ENCODE assay signal across 18 cellular contexts in the genomic region with DNA sequence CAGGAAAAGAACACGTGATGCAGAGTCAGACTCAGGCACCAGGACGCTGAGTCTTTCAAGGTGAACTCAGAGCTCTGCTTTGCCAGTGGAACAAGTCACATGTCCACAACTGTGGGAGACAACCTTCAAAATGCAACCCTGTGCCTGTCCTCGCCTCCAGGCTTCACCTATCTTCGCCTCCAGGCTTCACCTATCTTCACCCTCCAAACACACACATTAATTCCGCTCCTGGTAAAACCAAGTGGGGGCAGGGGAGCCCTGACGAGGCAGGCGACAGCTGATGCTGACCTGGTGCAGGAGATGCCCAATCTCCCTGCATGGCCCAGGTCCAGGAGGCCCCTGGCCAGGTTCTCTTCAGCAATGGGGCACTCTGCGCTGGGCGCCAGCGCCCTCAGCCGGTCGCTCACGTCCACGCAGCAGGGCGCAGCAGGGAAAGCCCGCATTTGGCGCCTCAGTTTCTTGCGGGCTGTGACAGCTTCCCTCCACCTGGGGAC.
"Had no signal": no experiment of that assay in that cellular context is flagged by ENCODE, and none has a peak within 500 bp of the region (broad histone marks: within the 10 kb centered on the region; RNA-seq: fewer than 3 reads in every experiment).

No MANE protein-coding gene starts in this region.

- H3K4me1 Mint-ChIP-seq: brain had no signal

- H3K9me3 Mint-ChIP-seq: activated naive CD8-positive, alpha-beta T cell treated with anti-CD3 and anti-CD28 coated beads for 36 hours; activated T-cell treated with anti-CD3 and anti-CD28 coated beads, Interleukin-2, amount 50 U/mL, for 24 hours; brain; immature natural killer cell; neural crest cell had no signal

- DNase-seq: activated CD4-positive, alpha-beta T cell treated with anti-CD3 and anti-CD28 coated beads, Interleukin-2, amount 50 U/mL, for 4 hours; activated CD4-positive, CD25-positive, alpha-beta regulatory T cell treated with anti-CD3 and anti-CD28 coated beads, Interleukin-2, amount 50 U/mL, for 72 hours; activated effector memory CD4-positive, alpha-beta T cell treated with anti-CD3 and anti-CD28 coated beads, Interleukin-2, amount 50 U/mL, for 16 hours; activated naive CD8-positive, alpha-beta T cell treated with anti-CD3 and anti-CD28 coated beads for 36 hours; activated T-cell treated with anti-CD3 and anti-CD28 coated beads, Interleukin-2, amount 50 U/mL, for 24 hours; cortex of kidney; effector CD4-positive, alpha-beta T cell; foreskin fibroblast; immature natural killer cell; midbrain; stimulated activated CD4-positive, alpha-beta T cell treated with anti-CD3 and anti-CD28 coated beads, Interleukin-12 subunit alpha, Interleukin-12 subunit beta, amount 100 ng/mL, for 4 hours; T-helper 9 cell had no signal

- H3K27me3 Mint-ChIP-seq: activated naive CD8-positive, alpha-beta T cell treated with anti-CD3 and anti-CD28 coated beads for 36 hours; activated T-cell treated with anti-CD3 and anti-CD28 coated beads, Interleukin-2, amount 50 U/mL, for 24 hours; stimulated activated memory B cell treated with anti-CD40 and anti-IgM and Interleukin-4, amounts not matched to agents 10 μg/mL and 1 μg/mL and 100 μg/mL, for 72 hours had no signal

- ATAC-seq: stimulated activated memory B cell treated with anti-CD40 and anti-IgM and Interleukin-4, amounts not matched to agents 10 μg/mL and 1 μg/mL and 100 μg/mL, for 72 hours had no signal

- H3K4me3 ChIP-seq: lung, pancreas, tibial nerve had no signal

- H3K4me3 Mint-ChIP-seq: activated naive CD8-positive, alpha-beta T cell treated with anti-CD3 and anti-CD28 coated beads for 36 hours; activated T-cell treated with anti-CD3 and anti-CD28 coated beads, Interleukin-2, amount 50 U/mL, for 24 hours; brain; immature natural killer cell; neural crest cell; stimulated activated memory B cell treated with anti-CD40 and anti-IgM and Interleukin-4, amounts not matched to agents 10 μg/mL and 1 μg/mL and 100 μg/mL, for 72 hours had no signal

- H3K9me3 ChIP-seq: pancreas, tibial nerve had no signal

- H3K27me3 ChIP-seq: pancreas, tibial nerve had no signal

- H3K4me1 ChIP-seq: pancreas, tibial nerve had no signal

- H3K27ac ChIP-seq: pancreas, tibial nerve had no signal

- H3K27ac Mint-ChIP-seq: activated naive CD8-positive, alpha-beta T cell treated with anti-CD3 and anti-CD28 coated beads for 36 hours; brain had no signal
